In genomic region chr5:6365142-6365976, GRCh38 we compare ENCODE assay signal across 16 cellular contexts. TPM values are rescaled to one million over a fixed set of nuclear protein-coding genes. Genes with fewer than 3 reads are reported as not detected.
DNase-seq lines count a peak whose midpoint lies in the region; ATAC-seq and TF ChIP-seq lines count a peak whose summit lies in the region.
"Had no signal": no experiment of that assay in that cellular context is flagged by ENCODE, and none has a peak within 500 bp of the region (broad histone marks: within the 10 kb centered on the region; RNA-seq: fewer than 3 reads in every experiment).

No MANE protein-coding gene starts in this region.

- no peak for TF ChIP-seq POLR2A in IMR-90 (IDR thresholded peaks at IDR 0.05; ENCODE audit: low read depth, low read length)

- peak; percentile 78 for ATAC-seq in IMR-90 (ENCODE audit: low read depth)
- ATAC-seq in GM21786 (IDR thresholded peaks at IDR 0.05; ENCODE audit: unreplicated experiment), result no peak
- ATAC-seq in GM21367 (IDR thresholded peaks at IDR 0.05; ENCODE audit: unreplicated experiment), result no peak
- ATAC-seq in HG02884 (IDR thresholded peaks at IDR 0.05; ENCODE audit: unreplicated experiment), result no peak
- ATAC-seq: activated naive CD8-positive, alpha-beta T cell treated with anti-CD3 and anti-CD28 coated beads, Interleukin-2, amount 50 U/mL, for 24 hours; gastroesophageal sphincter; pancreas had no signal

- H3K9me3 ChIP-seq in IMR-90 (ENCODE audit: control insufficient read depth, insufficient read depth, low read length) (no peaks in the 10 kb centered on the region), osteoblast (ENCODE audit: low read depth, low read length) (no peaks in the 10 kb centered on the region)
- H3K9me3 ChIP-seq: colonic mucosa, gastroesophageal sphincter, pancreas had no signal

- H3K27me3 ChIP-seq in IMR-90 (ENCODE audit: control insufficient read depth, insufficient read depth, low read length) (no peaks in the 10 kb centered on the region), dorsolateral prefrontal cortex (no peaks in the 10 kb centered on the region), osteoblast (ENCODE audit: insufficient read depth, low read length) (no peaks in the 10 kb centered on the region)
- H3K27me3 ChIP-seq: BLaER1 treated with 17β-estradiol and CSF1 and Interleukin-3, amounts not matched to agents 10 nM and 100 nM; colonic mucosa; gastroesophageal sphincter; pancreas had no signal

- H3K9me1 ChIP-seq in IMR-90 (ENCODE audit: insufficient read depth, low read length), result peaks cover 5% of the 10 kb centered on the region; the same call in 1 of the 2 replicates

- H2BK120ac ChIP-seq in IMR-90 (ENCODE audit: low read depth, low read length), result no peak overlapping the region

- H3K4me3 ChIP-seq in IMR-90 (ENCODE audit: insufficient read depth, low read depth, low read length), result no peak overlapping the region
- no peak overlapping the region for H3K4me3 ChIP-seq in dorsolateral prefrontal cortex
- no peak overlapping the region for H3K4me3 ChIP-seq in osteoblast (ENCODE audit: insufficient read depth, low read length)
- H3K4me3 ChIP-seq: BLaER1 treated with 17β-estradiol and CSF1 and Interleukin-3, amounts not matched to agents 10 nM and 100 nM; colonic mucosa; gastroesophageal sphincter; pancreas had no signal

- no peak overlapping the region for H3K23ac ChIP-seq in IMR-90 (ENCODE audit: low read depth, low read length)

- no peak for TF ChIP-seq RAD21 in IMR-90 (IDR thresholded peaks at IDR 0.05; ENCODE audit: low read length)

- H3K36me3 ChIP-seq in IMR-90 (ENCODE audit: control insufficient read depth, insufficient read depth, low read length), result peaks cover 14% of the 10 kb centered on the region
- peaks cover 11% of the 10 kb centered on the region for H3K36me3 ChIP-seq in osteoblast (ENCODE audit: insufficient read depth, low read length)
- H3K36me3 ChIP-seq: colonic mucosa had no signal

- DNase-seq in AG20443 (ENCODE audit: low spot score) (peak; percentile 94), IMR-90 (peak; percentile 53), dorsolateral prefrontal cortex (peak in 1 of 10 donors; percentile 8), osteoblast (ENCODE audit: insufficient read length, low spot score, missing footprints) (peak; percentile 96)
- no peak for DNase-seq in stimulated activated CD4-positive, alpha-beta T cell treated with anti-CD3 and anti-CD28 coated beads, Interleukin-12 subunit alpha, Interleukin-12 subunit beta, amount 100 ng/mL, for 4 hours
- DNase-seq: activated B cell treated with CpG ODN at 0.5 μM for 24 hours; activated naive CD8-positive, alpha-beta T cell treated with anti-CD3 and anti-CD28 coated beads, Interleukin-2, amount 50 U/mL, for 24 hours; colonic mucosa; immature natural killer cell; midbrain had no signal

- no peak overlapping the region for H4K5ac ChIP-seq in IMR-90 (ENCODE audit: low read depth, low read length)

- CTCF ChIA-PET in IMR-90 (lab: Yijun Ruan, JAX), result no interaction called here

- no peak overlapping the region for H4K91ac ChIP-seq in IMR-90 (ENCODE audit: insufficient read depth, low read depth, low read length)

- no peak overlapping the region for H3K56ac ChIP-seq in IMR-90 (ENCODE audit: extremely low read depth, insufficient read depth, low read length)

- WGBS in IMR-90 (ENCODE audit: extremely low coverage in 2 of 2, insufficient read length in 1 of 2), 2 experiments, result 80% methylated on average over 1 of the region's 15 CpGs; no CpG with 5 or more reads in 1 of the 2 experiments

- H2AK5ac ChIP-seq in IMR-90 (ENCODE audit: low read depth, low read length), result no peak overlapping the region

- H2BK20ac ChIP-seq in IMR-90 (ENCODE audit: low read depth, low read length), result no peak overlapping the region

- no peak for TF ChIP-seq CTCF in IMR-90 (conservative IDR thresholded peaks at IDR 0.05; ENCODE audit: low read depth, low read length)
- TF ChIP-seq CTCF in dorsolateral prefrontal cortex (IDR thresholded peaks at IDR 0.05 in 54 of 56, conservative IDR thresholded peaks at IDR 0.05 in 2 of 56; ENCODE audit: low read depth in 1 of 56, partially characterized antibody in 56 of 56), result no peak
- no peak for TF ChIP-seq CTCF in osteoblast (IDR thresholded peaks at IDR 0.05; ENCODE audit: extremely low read depth, low read depth, low read length)

- H3K4me2 ChIP-seq in IMR-90 (ENCODE audit: low read depth, low read length) (no peak overlapping the region), osteoblast (ENCODE audit: insufficient read depth, low read length) (no peak overlapping the region)

- no peaks in the 10 kb centered on the region for H3K4me1 ChIP-seq in IMR-90 (ENCODE audit: control insufficient read depth, insufficient read depth, low read length)
- H3K4me1 ChIP-seq in osteoblast (ENCODE audit: insufficient read depth, low read length), result no peaks in the 10 kb centered on the region
- H3K4me1 ChIP-seq: colonic mucosa, gastroesophageal sphincter, pancreas had no signal

- H2AFZ ChIP-seq in IMR-90 (replicated peaks; ENCODE audit: low read length, poor library complexity) (peak overlapping the region; percentile 17), osteoblast (ENCODE audit: low read length) (no peak overlapping the region)

- dilution Hi-C loops in IMR-90 (cut with HindIII; ENCODE audit: low sequenced_read_pairs, unreplicated experiment), result no loop called here

- peak overlapping the region; percentile 63 for H2AK9ac ChIP-seq in IMR-90 (replicated peaks; ENCODE audit: low read depth, low read length, poor library complexity)

- H3K18ac ChIP-seq in IMR-90 (ENCODE audit: low read depth, low read length), result no peak overlapping the region

- no peak overlapping the region for H3K9ac ChIP-seq in IMR-90 (ENCODE audit: low read depth, low read length)
- H3K9ac ChIP-seq: BLaER1 treated with 17β-estradiol and CSF1 and Interleukin-3, amounts not matched to agents 10 nM and 100 nM had no signal

- H3K27ac ChIP-seq in IMR-90 (ENCODE audit: insufficient read depth, low read length), result no peak overlapping the region
- H3K27ac ChIP-seq in dorsolateral prefrontal cortex, result peak overlapping the region in 30 of 59 donors; percentile 10 to 73 (median 45)
- no peak overlapping the region for H3K27ac ChIP-seq in osteoblast (ENCODE audit: low read depth, low read length)
- H3K27ac ChIP-seq: BLaER1 treated with 17β-estradiol and CSF1 and Interleukin-3, amounts not matched to agents 10 nM and 100 nM; colonic mucosa; gastroesophageal sphincter; pancreas had no signal

- no peaks in the 10 kb centered on the region for H3K79me1 ChIP-seq in IMR-90 (ENCODE audit: low read depth in 1 of 2, low read length in 2 of 2)

- H3K4ac ChIP-seq in IMR-90 (ENCODE audit: low read depth, low read length), result no peak overlapping the region

- H4K8ac ChIP-seq in IMR-90 (ENCODE audit: low read depth in 2 of 2, low read length in 2 of 2), result no peak overlapping the region

- H3K14ac ChIP-seq in IMR-90 (replicated peaks; ENCODE audit: low read depth, low read length), result no peak overlapping the region; the same call in 1 of the 2 replicates

- in situ Hi-C loops in IMR-90 (cut with MboI; ENCODE audit: low sequenced_read_pairs), result no loop called here

- H2BK5ac ChIP-seq in IMR-90 (ENCODE audit: low read depth, low read length, poor library complexity, severe bottlenecking), result no peak overlapping the region

- no peak overlapping the region for H2BK15ac ChIP-seq in IMR-90 (ENCODE audit: low read depth, low read length)

- intact Hi-C loops in IMR-90 (cut with micrococcal nuclease), result no loop called here
- intact Hi-C loops in dorsolateral prefrontal cortex (cut with DNase I), result no loop called here

- H3K79me2 ChIP-seq in osteoblast (ENCODE audit: insufficient read depth, low read length), result no peaks in the 10 kb centered on the region

- BruUV-seq in IMR-90 (replicated peaks; lab: Mats Ljungman, UMichigan), result no TSS peak

- POLR2A ChIA-PET in IMR-90 (lab: Charles Lee; ENCODE audit: unreplicated experiment), result no interaction called here

- no peaks in the 10 kb centered on the region for H4K20me1 ChIP-seq in IMR-90 (ENCODE audit: insufficient read depth, low read length)
- H4K20me1 ChIP-seq in osteoblast (ENCODE audit: insufficient read depth, low read length), result peaks cover 2% of the 10 kb centered on the region

TF ChIP-seq in IMR-90, 13 proteins besides CTCF, POLR2A, EP300 and RAD21 (continues in another document):
- TF ChIP-seq MAZ (IDR thresholded peaks at IDR 0.05; ENCODE audit: borderline replicate concordance, low read depth, low read length), result no peak
- no peak for TF ChIP-seq USF2 (IDR thresholded peaks at IDR 0.05; ENCODE audit: low read depth, low read length)
- TF ChIP-seq ELK1 (IDR thresholded peaks at IDR 0.05; ENCODE audit: borderline replicate concordance, low read depth, low read length), result no peak
- TF ChIP-seq MAFK (IDR thresholded peaks at IDR 0.05; ENCODE audit: low read depth, low read length), result no peak
- no peak for TF ChIP-seq RFX5 (IDR thresholded peaks at IDR 0.05; ENCODE audit: low read depth, low read length)
- no peak for TF ChIP-seq RCOR1 (IDR thresholded peaks at IDR 0.05; ENCODE audit: insufficient replicate concordance, low read length)
- no peak for TF ChIP-seq CEBPB (IDR thresholded peaks at IDR 0.05; ENCODE audit: low read depth, low read length)
- TF ChIP-seq CHD1 (IDR thresholded peaks at IDR 0.05; ENCODE audit: low read depth, low read length), result no peak
- no peak for TF ChIP-seq SMC3 (IDR thresholded peaks at IDR 0.05; ENCODE audit: low read depth, low read length)
- TF ChIP-seq MXI1 (IDR thresholded peaks at IDR 0.05; ENCODE audit: borderline replicate concordance, low read depth, low read length), result no peak

RNA-seq across cellular contexts. Expression of gene MED10, which starts 13.0 kb away (rescaled TPM):
- total RNA-seq in IMR-90 (2012; rRNA removed) (9.1 and 15.6 TPM in 2 replicates), dorsolateral prefrontal cortex (10 to 100 TPM; 24.3 to 59.5 (median 44.7) TPM), osteoblast (12.4 and 13.4 TPM in 2 replicates)
- 60.0 and 67.5 TPM in 2 replicates for polyA plus RNA-seq in IMR-90 (2012; rRNA removed)
- polyA plus RNA-seq in IMR-90 (2012; cell fraction: cytosol; rRNA removed), result 46.6 and 71.9 TPM in 2 replicates
- 32.8 and 63.9 TPM in 2 replicates for polyA plus RNA-seq in IMR-90 (2012; cell fraction: nucleus; rRNA removed; ENCODE audit: low replicate concordance)

Comparison
In these comparisons a context has a peak if more than half of its experiments do, and no peak if none do; other contexts are left out.
1. H3K27ac ChIP-seq: peak in dorsolateral prefrontal cortex (30 of 59); none in IMR-90 (single experiment) and osteoblast (single experiment).